In the genomic region with DNA sequence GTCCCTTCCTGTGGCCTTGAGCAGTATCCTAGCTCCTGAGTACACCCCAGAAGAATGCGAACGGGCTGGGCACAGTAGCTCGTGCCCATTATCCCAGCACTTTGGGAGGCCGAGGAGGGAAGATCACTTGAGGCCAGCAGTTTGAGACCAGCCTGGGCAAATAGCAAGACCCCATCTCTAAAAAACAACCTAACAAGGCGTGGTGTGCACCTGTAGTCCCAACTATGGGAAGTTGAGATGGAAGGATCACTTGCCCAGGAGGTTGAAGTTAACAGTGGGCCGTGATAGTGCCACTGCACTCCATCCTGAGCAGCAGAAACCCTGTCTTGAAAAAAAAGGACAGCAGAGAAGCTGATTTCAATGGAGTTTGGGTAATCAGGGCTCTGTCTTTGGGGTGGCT, we compare ENCODE assay signal across 31 cellular contexts. TPM values are rescaled to one million over a fixed set of nuclear protein-coding genes. Genes with fewer than 3 reads are reported as not detected.
DNase-seq lines count a peak whose midpoint lies in the region; ATAC-seq, FAIRE-seq and TF ChIP-seq lines count a peak whose summit lies in the region.
"Had no signal": no experiment of that assay in that cellular context is flagged by ENCODE, and none has a peak within 500 bp of the region (broad histone marks: within the 10 kb centered on the region; RNA-seq: fewer than 3 reads in every experiment).

No MANE protein-coding gene starts in this region.

- H3K36me3 ChIP-seq in BLaER1: peaks cover 57% of the 10 kb centered on the region
- H3K36me3 ChIP-seq in OCI-LY7 (ENCODE audit: insufficient read depth, low read length): peaks cover 62% of the 10 kb centered on the region
- H3K36me3 ChIP-seq in H1 (ENCODE audit: control insufficient read depth in 2 of 4, insufficient read depth in 4 of 4, low read length in 3 of 4): peaks cover 16 to 29% (median 26%) of the 10 kb centered on the region in 4 experiments

- POLR2A ChIA-PET in activated CD4-positive, alpha-beta T cell treated with anti-CD3 and anti-CD28 coated beads for 36 hours (lab: Charles Lee): interaction anchor here (0.8 kb wide), 1 partner anchor 16 kb away, joined by 3 read pairs; no protein-coding TSS in a partner anchor
- POLR2A ChIA-PET in OCI-LY7 (lab: Charles Lee) (no interaction called here), H1 (lab: Charles Lee; ENCODE audit: partially characterized antibody) (interaction anchor here (0.7 to 53.0 kb wide), 12 partner anchors 2 to 277 kb away, joined by 3 to 1917 read pairs (median 4); partner anchors contain the start of genes CD151, CEND1, CRACR2B and GATD1)

- H3K27me3 ChIP-seq in BLaER1: no peaks in the 10 kb centered on the region
- H3K27me3 ChIP-seq in H1 (replicated peaks in 1 of 4; ENCODE audit: control insufficient read depth in 3 of 4, extremely low read depth in 1 of 4, insufficient read depth in 3 of 4, low read length in 3 of 4): no peaks in the 10 kb centered on the region
- H3K27me3 ChIP-seq: ascending aorta, upper lobe of left lung had no signal

- peak overlapping the region; percentile 29 for H3K4ac ChIP-seq in H1 (replicated peaks; ENCODE audit: insufficient read length, low read depth, low read length)

- H3K36me3 Mint-ChIP-seq in activated CD4-positive, alpha-beta T cell treated with anti-CD3 and anti-CD28 coated beads for 36 hours (ENCODE audit: low read depth): peaks cover 33% of the 10 kb centered on the region

- no peak overlapping the region for H3K4me2 ChIP-seq in BLaER1
- no peak overlapping the region for H3K4me2 ChIP-seq in OCI-LY7 (ENCODE audit: low read length)
- H3K4me2 ChIP-seq in H1 (ENCODE audit: insufficient read depth in 1 of 2, low read depth in 2 of 2, low read length in 2 of 2): no peak overlapping the region

- no peak overlapping the region for H3K14ac ChIP-seq in H1 (ENCODE audit: insufficient read length)

- H3K79me2 ChIP-seq in OCI-LY7 (ENCODE audit: insufficient read depth, low read depth, low read length): peaks cover 37% of the 10 kb centered on the region
- H3K79me2 ChIP-seq in H1 (ENCODE audit: control insufficient read depth in 1 of 2, insufficient read depth in 2 of 2, low read length in 2 of 2): peaks cover 7 to 32% of the 10 kb centered on the region in 2 experiments; a peak in 3 of 4 replicates

- H3K9me3 Mint-ChIP-seq in activated CD4-positive, alpha-beta T cell treated with anti-CD3 and anti-CD28 coated beads for 36 hours (ENCODE audit: low read depth): no peaks in the 10 kb centered on the region

- no peak overlapping the region for H3K4me3 ChIP-seq in BLaER1
- no peak overlapping the region for H3K4me3 ChIP-seq in OCI-LY7 (ENCODE audit: low read depth, low read length, poor library complexity, severe bottlenecking)
- H3K4me3 ChIP-seq in H1 (ENCODE audit: extremely low read depth in 1 of 4, insufficient read depth in 2 of 4, low read depth in 3 of 4, low read length in 4 of 4): no peak overlapping the region
- H3K4me3 ChIP-seq: ascending aorta, HAP-1, upper lobe of left lung had no signal

- H2BK15ac ChIP-seq in H1 (ENCODE audit: low read length): no peak overlapping the region

- WGBS in H1 (ENCODE audit: extremely low coverage in 1 of 2, insufficient coverage in 1 of 2, insufficient read length in 1 of 2, insufficient replicate concordance in 2 of 2, low coverage in 1 of 2, low lambda C conversion rate in 2 of 2, missing lambda C conversion rate in 1 of 2), 2 experiments: 91% methylated on average over 6 of the region's 6 CpGs; no CpG with 5 or more reads in 1 of the 2 experiments

- FAIRE-seq in H1 (lab: Jason Lieb, UNC): no peak
- FAIRE-seq: islet of Langerhans had no signal

- 0 out of 2 replicates have a peak overlapping the region, but pooled peaks have one; percentile 100 for H3K9ac ChIP-seq in BLaER1
- no peak overlapping the region for H3K9ac ChIP-seq in H1 (replicated peaks in 1 of 4; ENCODE audit: extremely low read depth in 1 of 4, low read depth in 3 of 4, low read length in 3 of 4)

- H2BK12ac ChIP-seq in H1 (ENCODE audit: low read depth, low read length): no peak overlapping the region

- H3K56ac ChIP-seq in H1 (replicated peaks; ENCODE audit: insufficient read length, low read depth, low read length): no peak overlapping the region

- H4K91ac ChIP-seq in H1 (replicated peaks; ENCODE audit: insufficient read length, low read length): no peak overlapping the region

- H2BK5ac ChIP-seq in H1 (ENCODE audit: low read depth, low read length): no peak overlapping the region; the same call in 1 of the 2 replicates

- peaks cover 41% of the 10 kb centered on the region for H3K4me1 ChIP-seq in BLaER1
- peaks cover 37% of the 10 kb centered on the region for H3K4me1 ChIP-seq in OCI-LY7 (ENCODE audit: insufficient read depth, low read length, poor library complexity, severe bottlenecking)
- H3K4me1 ChIP-seq in H1 (replicated peaks in 1 of 4; ENCODE audit: control insufficient read depth in 3 of 4, insufficient read depth in 4 of 4, low read length in 3 of 4): peaks cover 0 to 9% (median 2%) of the 10 kb centered on the region in 4 experiments; a peak in 3 of 7 replicates

- H3K9me3 ChIP-seq in BLaER1: no peaks in the 10 kb centered on the region
- H3K9me3 ChIP-seq in OCI-LY7 (ENCODE audit: low read length): no peaks in the 10 kb centered on the region
- H3K9me3 ChIP-seq in H1 (ENCODE audit: insufficient read depth in 2 of 2, low read depth in 1 of 2, low read length in 1 of 2): no peaks in the 10 kb centered on the region
- H3K9me3 ChIP-seq: ascending aorta, HAP-1, upper lobe of left lung had no signal

- H3K27ac Mint-ChIP-seq in activated CD4-positive, alpha-beta T cell treated with anti-CD3 and anti-CD28 coated beads for 36 hours: peak overlapping the region; percentile 19

- H3K23ac ChIP-seq in H1 (ENCODE audit: insufficient read length): no peak overlapping the region

- H3K23me2 ChIP-seq in H1 (ENCODE audit: low read depth, low read length): peaks cover 5% of the 10 kb centered on the region; the same call in 1 of the 2 replicates

- no peak overlapping the region; the same call in 1 of the 2 replicates for H4K8ac ChIP-seq in H1 (ENCODE audit: extremely low read depth, insufficient read depth, low read length)

- no peak overlapping the region for H3K27ac ChIP-seq in BLaER1
- H3K27ac ChIP-seq in OCI-LY7 (ENCODE audit: low read depth, low read length, poor library complexity, severe bottlenecking): peak overlapping the region; percentile 34
- H3K27ac ChIP-seq in H1 (ENCODE audit: low read depth, low read length): no peak overlapping the region
- H3K27ac ChIP-seq: ascending aorta, upper lobe of left lung had no signal

- no peak; a peak in 2 of 3 replicates for TF ChIP-seq POLR2A in H1 (IDR thresholded peaks at IDR 0.05; ENCODE audit: control extremely low read depth in 1 of 2, low read depth in 2 of 2, low read length in 2 of 2)

- no peaks in the 10 kb centered on the region for H3K79me1 ChIP-seq in H1 (ENCODE audit: low read depth, low read length)

- DNase-seq in activated CD4-positive, alpha-beta T cell treated with anti-CD3 and anti-CD28 coated beads for 36 hours: no peak
- no peak for DNase-seq in activated CD4-positive, alpha-beta T cell treated with anti-CD3 and anti-CD28 coated beads for 48 hours
- no peak for DNase-seq in OCI-LY7 (ENCODE audit: low spot score)
- DNase-seq in H1 (ENCODE audit: low read depth in 1 of 2, low spot score in 2 of 2): no peak
- DNase-seq in NCI-H526 (lab: John Stamatoyannopoulos, UW): no peak
- DNase-seq in NCI-H2029 treated with DMSO at 0.1 percent for 48 hours (lab: John Stamatoyannopoulos, UW): no peak
- DNase-seq: activated CD4-positive, alpha-beta T cell treated with anti-CD3 and anti-CD28 coated beads, Interleukin-2, amount 50 U/mL, for 1 hour; activated naive CD4-positive, alpha-beta T cell treated with Interleukin-2 at 50 U/mL for 16 hours; activated T-cell treated with anti-CD3 and anti-CD28 coated beads for 4 hours; caudate nucleus; dermis blood vessel endothelial cell; DMS79; GF-D8; left ventricle myocardium superior; midbrain; NCI-H1105; NCI-H1930; NCI-H226; NCI-H748 treated with DMSO at 0.1 percent for 48 hours; RPMI8226; stimulated activated CD8-positive, alpha-beta memory T cell treated with anti-CD3 and anti-CD28 coated beads, Interleukin-4, amount 100 ng/mL, for 48 hours; substantia nigra had no signal

- TF ChIP-seq CTCF in OCI-LY7 (conservative IDR thresholded peaks at IDR 0.05; ENCODE audit: low read length) (no peak), H1 (IDR thresholded peaks at IDR 0.05; ENCODE audit: control extremely low read depth in 1 of 3, insufficient read depth in 1 of 3, low read depth in 1 of 3, low read length in 3 of 3) (no peak)

- BruUV-seq in OCI-LY7 (replicated peaks; lab: Mats Ljungman, UMichigan): no TSS peak

- peak overlapping the region; percentile 94 for H3K4me3 Mint-ChIP-seq in activated CD4-positive, alpha-beta T cell treated with anti-CD3 and anti-CD28 coated beads for 36 hours

- no peak overlapping the region for H2BK20ac ChIP-seq in H1 (ENCODE audit: low read length)

- intact Hi-C loops in activated CD4-positive, alpha-beta T cell treated with anti-CD3 and anti-CD28 coated beads for 36 hours (cut with DNase I, micrococcal nuclease): no loop called here
- intact Hi-C loops in OCI-LY7 (cut with micrococcal nuclease; ENCODE audit: unreplicated experiment): no loop called here

- no peaks in the 10 kb centered on the region for H3K27me3 Mint-ChIP-seq in activated CD4-positive, alpha-beta T cell treated with anti-CD3 and anti-CD28 coated beads for 36 hours
- H3K27me3 Mint-ChIP-seq: B cell had no signal

- CTCF ChIA-PET in activated CD4-positive, alpha-beta T cell treated with anti-CD3 and anti-CD28 coated beads for 36 hours (lab: Charles Lee): interaction anchor here (0.7 kb wide), 1 partner anchor 28 kb away, joined by 3 read pairs; no protein-coding TSS in a partner anchor
- CTCF ChIA-PET in OCI-LY7 (lab: Charles Lee; ENCODE audit: unreplicated experiment): no interaction called here
- CTCF ChIA-PET in H1 (lab: Charles Lee; ENCODE audit: partially characterized antibody): interaction anchor here (0.6 to 2.2 kb wide), 2 partner anchors 20 to 22 kb away, joined by 3 to 5 read pairs; no protein-coding TSS in a partner anchor

- H2AK5ac ChIP-seq in H1 (ENCODE audit: low read depth, low read length): no peak overlapping the region

- TF ChIP-seq EP300 in H1 (IDR thresholded peaks at IDR 0.05; ENCODE audit: borderline replicate concordance in 1 of 2, low read depth in 2 of 2, low read length in 2 of 2): no peak

- H3K18ac ChIP-seq in H1 (ENCODE audit: extremely low read depth, low read length): no peak overlapping the region

- H3K4me1 Mint-ChIP-seq in activated CD4-positive, alpha-beta T cell treated with anti-CD3 and anti-CD28 coated beads for 36 hours: peaks cover 24% of the 10 kb centered on the region

- no peak for TF ChIP-seq RAD21 in H1 (IDR thresholded peaks at IDR 0.05 in 1 of 2, conservative IDR thresholded peaks at IDR 0.05 in 1 of 2; ENCODE audit: low read depth in 2 of 2, low read length in 2 of 2)

- no peak overlapping the region for H4K5ac ChIP-seq in H1 (ENCODE audit: insufficient read length, low read depth, low read length)

- H2AFZ ChIP-seq in OCI-LY7 (ENCODE audit: low read length) (no peak overlapping the region), H1 (ENCODE audit: low read length) (no peak overlapping the region)

- no peak overlapping the region for H2BK120ac ChIP-seq in H1 (replicated peaks; ENCODE audit: low read depth, low read length)

- H4K20me1 ChIP-seq in BLaER1 (peaks cover 51% of the 10 kb centered on the region), OCI-LY7 (ENCODE audit: insufficient read depth, low read length) (peaks cover 17% of the 10 kb centered on the region; the same call in 1 of the 2 replicates), H1 (replicated peaks in 1 of 2; ENCODE audit: control insufficient read depth in 1 of 2, insufficient read depth in 2 of 2, low read length in 2 of 2) (peaks cover 10 to 22% of the 10 kb centered on the region in 2 experiments)

- no peaks in the 10 kb centered on the region for H3K9me2 ChIP-seq in OCI-LY7 (ENCODE audit: insufficient read depth, low read length)

- no peak for ATAC-seq in activated CD4-positive, alpha-beta T cell treated with anti-CD3 and anti-CD28 coated beads for 36 hours
- ATAC-seq in GM21528 (IDR thresholded peaks at IDR 0.05; ENCODE audit: low FRiP score, unreplicated experiment): no peak
- ATAC-seq: left ventricle myocardium superior, SK-N-SH treated with all-trans-retinoic acid at 6 μM for 48 hours had no signal

RNA-seq across cellular contexts. Expression of gene RPLP2, which starts 3.3 kb away (rescaled TPM):
- 1,000 to 10,000 TPM; 2,132 to 3,230 TPM for total RNA-seq in activated CD4-positive, alpha-beta T cell treated with anti-CD3 and anti-CD28 coated beads for 36 hours
- 1,564 and 1,687 TPM in 2 replicates for total RNA-seq in OCI-LY7 (2014; rRNA removed; shearing (Covaris generic))
- 3,121 and 3,147 TPM in 2 replicates for total RNA-seq in OCI-LY7 (2022)
- 2,084 and 2,106 TPM in 2 replicates for total RNA-seq in H1 (2021; fragmentation: NEBNext Ultra II Directional; extraction: Animal tissue kit (Norgen Biotek cat#: 25700))
- 1,789 and 2,639 TPM in 2 replicates for polyA plus RNA-seq in H1 (2011; rRNA removed)
- 1,146 TPM for polyA plus RNA-seq in H1 (2011; cell fraction: cytosol; rRNA removed)
- polyA plus RNA-seq in H1 (2011; cell fraction: nucleus; rRNA removed): 1,249 TPM
- polyA plus RNA-seq in H1 (2012, experiment 1 of 2): 1,130 to 2,648 TPM (median 2,424 TPM) in 4 replicates
- polyA plus RNA-seq in H1 (2012, experiment 2 of 2): 2,408 TPM
- polyA plus RNA-seq in H1 (2013, experiment 1 of 2): 5,318 TPM
- polyA plus RNA-seq in H1 (2013, experiment 2 of 2): 5,353 TPM
- 261 and 360 TPM in 2 replicates for polyA minus RNA-seq in H1 (2011; rRNA and poly(A)+ RNA removed)
- 688 TPM for polyA minus RNA-seq in H1 (2011; cell fraction: cytosol; rRNA and poly(A)+ RNA removed)
- 328 TPM for polyA minus RNA-seq in H1 (2011; cell fraction: nucleus; rRNA and poly(A)+ RNA removed)

RNA-seq across cellular contexts. Expression of gene PNPLA2, which starts 5.7 kb away (rescaled TPM):
- total RNA-seq in activated CD4-positive, alpha-beta T cell treated with anti-CD3 and anti-CD28 coated beads for 36 hours: 10 to 100 TPM; 24.7 to 26.2 TPM
- 15.1 and 19.8 TPM in 2 replicates for total RNA-seq in OCI-LY7 (2014; rRNA removed; shearing (Covaris generic))
- total RNA-seq in OCI-LY7 (2022): 41.2 and 57.5 TPM in 2 replicates
- total RNA-seq in H1 (2021; fragmentation: NEBNext Ultra II Directional; extraction: Animal tissue kit (Norgen Biotek cat#: 25700)): 62.1 and 62.2 TPM in 2 replicates
- 30.9 and 63.7 TPM in 2 replicates for polyA plus RNA-seq in H1 (2011; rRNA removed)
- 23.5 TPM for polyA plus RNA-seq in H1 (2011; cell fraction: cytosol; rRNA removed)
- 272 TPM for polyA plus RNA-seq in H1 (2011; cell fraction: nucleus; rRNA removed)
- 27.2 to 66.6 TPM (median 57.4 TPM) in 4 replicates for polyA plus RNA-seq in H1 (2012, experiment 1 of 2)
- polyA plus RNA-seq in H1 (2012, experiment 2 of 2): 30.4 TPM
- polyA plus RNA-seq in H1 (2013, experiment 1 of 2): 53.9 TPM
- polyA plus RNA-seq in H1 (2013, experiment 2 of 2): 50.2 TPM
- 20.4 and 30.0 TPM in 2 replicates for polyA minus RNA-seq in H1 (2011; rRNA and poly(A)+ RNA removed)
- polyA minus RNA-seq in H1 (2011; cell fraction: cytosol; rRNA and poly(A)+ RNA removed): 34.8 TPM
- polyA minus RNA-seq in H1 (2011; cell fraction: nucleus; rRNA and poly(A)+ RNA removed): 76.6 TPM

RNA-seq across cellular contexts. Expression of gene PIDD1, which starts 8.0 kb away (rescaled TPM):
- total RNA-seq in activated CD4-positive, alpha-beta T cell treated with anti-CD3 and anti-CD28 coated beads for 36 hours: 10 to 100 TPM; 21.1 to 29.1 TPM
- total RNA-seq in OCI-LY7 (2014; rRNA removed; shearing (Covaris generic)): 31.2 and 33.6 TPM in 2 replicates
- 47.7 and 49.1 TPM in 2 replicates for total RNA-seq in OCI-LY7 (2022)
- 18.9 and 24.9 TPM in 2 replicates for total RNA-seq in H1 (2021; fragmentation: NEBNext Ultra II Directional; extraction: Animal tissue kit (Norgen Biotek cat#: 25700))
- 26.1 and 51.4 TPM in 2 replicates for polyA plus RNA-seq in H1 (2011; rRNA removed)
- polyA plus RNA-seq in H1 (2011; cell fraction: cytosol; rRNA removed): 30.7 TPM
- 219 TPM for polyA plus RNA-seq in H1 (2011; cell fraction: nucleus; rRNA removed)
- polyA plus RNA-seq in H1 (2012, experiment 1 of 2): 12.3 to 30.0 TPM (median 25.6 TPM) in 4 replicates
- polyA plus RNA-seq in H1 (2012, experiment 2 of 2): 17.5 TPM
- 20.9 TPM for polyA plus RNA-seq in H1 (2013, experiment 1 of 2)
- 18.5 TPM for polyA plus RNA-seq in H1 (2013, experiment 2 of 2)
- 5.4 and 5.8 TPM in 2 replicates for polyA minus RNA-seq in H1 (2011; rRNA and poly(A)+ RNA removed)
- polyA minus RNA-seq in H1 (2011; cell fraction: cytosol; rRNA and poly(A)+ RNA removed): 13.4 TPM
- 47.6 TPM for polyA minus RNA-seq in H1 (2011; cell fraction: nucleus; rRNA and poly(A)+ RNA removed)

RNA-seq across cellular contexts. Expression of gene CRACR2B, which starts 14.7 kb away (rescaled TPM):
- total RNA-seq in activated CD4-positive, alpha-beta T cell treated with anti-CD3 and anti-CD28 coated beads for 36 hours: under 1 TPM; 0.33 to 0.50 TPM
- total RNA-seq in OCI-LY7 (2014; rRNA removed; shearing (Covaris generic)): 2.2 and 2.8 TPM in 2 replicates
- 20.1 and 21.0 TPM in 2 replicates for total RNA-seq in OCI-LY7 (2022)
- 26.4 and 29.3 TPM in 2 replicates for total RNA-seq in H1 (2021; fragmentation: NEBNext Ultra II Directional; extraction: Animal tissue kit (Norgen Biotek cat#: 25700))
- polyA plus RNA-seq in H1 (2011; rRNA removed): 18.2 and 34.9 TPM in 2 replicates
- polyA plus RNA-seq in H1 (2011; cell fraction: cytosol; rRNA removed): 27.3 TPM
- polyA plus RNA-seq in H1 (2011; cell fraction: nucleus; rRNA removed): 119 TPM
- 11.5 to 25.5 TPM (median 19.6 TPM) in 4 replicates for polyA plus RNA-seq in H1 (2012, experiment 1 of 2)
- 13.0 TPM for polyA plus RNA-seq in H1 (2012, experiment 2 of 2)
- polyA plus RNA-seq in H1 (2013, experiment 1 of 2): 19.0 TPM
- polyA plus RNA-seq in H1 (2013, experiment 2 of 2): 17.3 TPM
- polyA minus RNA-seq in H1 (2011; rRNA and poly(A)+ RNA removed): 2.3 and 2.9 TPM in 2 replicates
- polyA minus RNA-seq in H1 (2011; cell fraction: cytosol; rRNA and poly(A)+ RNA removed): 10.1 TPM
- 19.8 TPM for polyA minus RNA-seq in H1 (2011; cell fraction: nucleus; rRNA and poly(A)+ RNA removed)
- total RNA-seq: A172 had no signal

RNA-seq across cellular contexts. Expression of gene SLC25A22, which starts 15.0 kb away (rescaled TPM):
- 10 to 100 TPM; 33.9 to 36.6 TPM for total RNA-seq in activated CD4-positive, alpha-beta T cell treated with anti-CD3 and anti-CD28 coated beads for 36 hours
- 22.7 and 30.8 TPM in 2 replicates for total RNA-seq in OCI-LY7 (2014; rRNA removed; shearing (Covaris generic))
- total RNA-seq in OCI-LY7 (2022): 46.2 and 50.9 TPM in 2 replicates
- 48.0 and 54.3 TPM in 2 replicates for total RNA-seq in H1 (2021; fragmentation: NEBNext Ultra II Directional; extraction: Animal tissue kit (Norgen Biotek cat#: 25700))
- polyA plus RNA-seq in H1 (2011; rRNA removed): 31.5 and 52.0 TPM in 2 replicates
- 22.1 TPM for polyA plus RNA-seq in H1 (2011; cell fraction: cytosol; rRNA removed)
- 98.2 TPM for polyA plus RNA-seq in H1 (2011; cell fraction: nucleus; rRNA removed)
- 21.5 to 44.0 TPM (median 35.8 TPM) in 4 replicates for polyA plus RNA-seq in H1 (2012, experiment 1 of 2)
- polyA plus RNA-seq in H1 (2012, experiment 2 of 2): 29.6 TPM
- 24.3 TPM for polyA plus RNA-seq in H1 (2013, experiment 1 of 2)
- polyA plus RNA-seq in H1 (2013, experiment 2 of 2): 24.4 TPM
- polyA minus RNA-seq in H1 (2011; rRNA and poly(A)+ RNA removed): 18.7 and 26.7 TPM in 2 replicates
- polyA minus RNA-seq in H1 (2011; cell fraction: cytosol; rRNA and poly(A)+ RNA removed): 21.4 TPM
- polyA minus RNA-seq in H1 (2011; cell fraction: nucleus; rRNA and poly(A)+ RNA removed): 27.1 TPM
